In genomic region chr15:28886431-28887343, GRCh38 we compare ENCODE assay signal across 9 cellular contexts. TPM values are rescaled to one million over a fixed set of nuclear protein-coding genes. Genes with fewer than 3 reads are reported as not detected.
DNase-seq lines count a peak whose midpoint lies in the region; ATAC-seq, FAIRE-seq and TF ChIP-seq lines count a peak whose summit lies in the region.
"Had no signal": no experiment of that assay in that cellular context is flagged by ENCODE, and none has a peak within 500 bp of the region (broad histone marks: within the 10 kb centered on the region; RNA-seq: fewer than 3 reads in every experiment).

No MANE protein-coding gene starts in this region.

- H2AFZ ChIP-seq in endothelial cell of umbilical vein (ENCODE audit: low read depth, low read length) (peak overlapping the region; percentile 97), osteoblast (ENCODE audit: low read length) (peak overlapping the region; percentile 35)

- peaks cover 9% of the 10 kb centered on the region for H3K4me1 ChIP-seq in NT2/D1 (ENCODE audit: insufficient read depth, insufficient read length)
- H3K4me1 ChIP-seq in endothelial cell of umbilical vein (ENCODE audit: control insufficient read depth, extremely low read depth, insufficient read depth, low read length), result peaks cover 4% of the 10 kb centered on the region
- no peaks in the 10 kb centered on the region for H3K4me1 ChIP-seq in osteoblast (ENCODE audit: insufficient read depth, low read length)

- H3K4me2 ChIP-seq in endothelial cell of umbilical vein (ENCODE audit: insufficient read depth, low read length) (peak overlapping the region; percentile 30), osteoblast (ENCODE audit: insufficient read depth, low read length) (peak overlapping the region; percentile 63)

- H3K9me3 ChIP-seq in NT2/D1 (ENCODE audit: insufficient read depth, low read length) (no peaks in the 10 kb centered on the region), endothelial cell of umbilical vein (replicated peaks; ENCODE audit: control insufficient read depth, insufficient read depth, low read length) (no peaks in the 10 kb centered on the region), osteoblast (ENCODE audit: low read depth, low read length) (no peaks in the 10 kb centered on the region)

- H3K79me2 ChIP-seq in endothelial cell of umbilical vein (ENCODE audit: control insufficient read depth, insufficient read depth, low read length), result no peaks in the 10 kb centered on the region
- no peaks in the 10 kb centered on the region for H3K79me2 ChIP-seq in osteoblast (ENCODE audit: insufficient read depth, low read length)

- BruUV-seq in endothelial cell of umbilical vein (replicated peaks; lab: Mats Ljungman, UMichigan), result no TSS peak

- H4K20me1 ChIP-seq in endothelial cell of umbilical vein (replicated peaks; ENCODE audit: control insufficient read depth, extremely low read depth, insufficient read depth, low read length) (no peaks in the 10 kb centered on the region), osteoblast (ENCODE audit: insufficient read depth, low read length) (peaks cover 3% of the 10 kb centered on the region)

- POLR2A ChIA-PET in endothelial cell of umbilical vein (lab: Charles Lee), result no interaction called here

- dilution Hi-C loops in endothelial cell of umbilical vein (cut with MboI; ENCODE audit: extremely low pct_ligation_motif_present, low sequenced_read_pairs), result no loop called here

- DNase-seq in D341Med (ENCODE audit: low spot score), result peak; percentile 60
- DNase-seq in NT2/D1 (ENCODE audit: low read depth, low spot score), result no peak
- no peak for DNase-seq in endothelial cell of umbilical vein (ENCODE audit: low read depth, low spot score)
- no peak for DNase-seq in osteoblast (ENCODE audit: insufficient read length, low spot score, missing footprints)
- DNase-seq in SK-N-DZ (ENCODE audit: low spot score), result no peak
- no peak for DNase-seq in C1 segment of cervical spinal cord (lab: John Stamatoyannopoulos, UW)
- DNase-seq in SIG-M5 treated with dmso at 0.1 percent for 504 hours (lab: John Stamatoyannopoulos, UW; ENCODE audit: unreplicated experiment), result no peak

- H3K27ac ChIP-seq in endothelial cell of umbilical vein (ENCODE audit: insufficient read depth, low read depth, low read length) (no peak overlapping the region), osteoblast (ENCODE audit: low read depth, low read length) (no peak overlapping the region)

- no peaks in the 10 kb centered on the region for H3K36me3 ChIP-seq in NT2/D1 (ENCODE audit: insufficient read depth, insufficient read length, low read length)
- H3K36me3 ChIP-seq in endothelial cell of umbilical vein (ENCODE audit: control insufficient read depth in 2 of 2, extremely low read depth in 1 of 2, insufficient read depth in 2 of 2, low read length in 2 of 2), result no peaks in the 10 kb centered on the region
- no peaks in the 10 kb centered on the region for H3K36me3 ChIP-seq in osteoblast (ENCODE audit: insufficient read depth, low read length)

- intact Hi-C loops in endothelial cell of umbilical vein (cut with micrococcal nuclease), result no loop called here

- ATAC-seq in GM21723 (IDR thresholded peaks at IDR 0.05; ENCODE audit: unreplicated experiment), result no peak

- CTCF ChIA-PET in endothelial cell of umbilical vein (lab: Charles Lee), result interaction anchor here (1.0 kb wide), 1 partner anchor 217 kb away, joined by 3 read pairs; no protein-coding TSS in a partner anchor

- peaks cover 30% of the 10 kb centered on the region for H3K27me3 ChIP-seq in NT2/D1 (ENCODE audit: insufficient read depth, insufficient read length)
- H3K27me3 ChIP-seq in endothelial cell of umbilical vein (ENCODE audit: control insufficient read depth in 2 of 2, insufficient read depth in 2 of 2, low read length in 2 of 2), result peaks cover 0 to 2% of the 10 kb centered on the region in 2 experiments
- peaks cover 9% of the 10 kb centered on the region for H3K27me3 ChIP-seq in osteoblast (ENCODE audit: insufficient read depth, low read length)

- TF ChIP-seq POLR2A in endothelial cell of umbilical vein (IDR thresholded peaks at IDR 0.05; ENCODE audit: low read depth, low read length), result no peak

- FAIRE-seq in endothelial cell of umbilical vein (lab: Jason Lieb, UNC), result peak; percentile 18

- TF ChIP-seq CTCF in endothelial cell of umbilical vein (IDR thresholded peaks at IDR 0.05; ENCODE audit: extremely low read depth in 1 of 2, insufficient read depth in 1 of 2, low read depth in 1 of 2, low read length in 2 of 2) (no peak), osteoblast (IDR thresholded peaks at IDR 0.05; ENCODE audit: extremely low read depth, low read depth, low read length) (no peak)

- H3K9ac ChIP-seq in NT2/D1 (ENCODE audit: insufficient read length, low read depth), result peak overlapping the region; percentile 77
- H3K9ac ChIP-seq in endothelial cell of umbilical vein (replicated peaks; ENCODE audit: extremely low read depth, insufficient read depth, low read length), result peak overlapping the region; percentile 37

- peak overlapping the region; percentile 44 for H3K4me3 ChIP-seq in NT2/D1 (ENCODE audit: insufficient read length, low read depth)
- peak overlapping the region; percentile 34 to 52 (median 51) for H3K4me3 ChIP-seq in endothelial cell of umbilical vein (replicated peaks in 1 of 3; ENCODE audit: insufficient read depth in 1 of 3, low read depth in 1 of 3, low read length in 3 of 3)
- H3K4me3 ChIP-seq in osteoblast (ENCODE audit: insufficient read depth, low read length), result peak overlapping the region; percentile 65

- H3K9me1 ChIP-seq in endothelial cell of umbilical vein (replicated peaks; ENCODE audit: control insufficient read depth, extremely low read depth, insufficient read depth, low read length), result no peaks in the 10 kb centered on the region

TF ChIP-seq in endothelial cell of umbilical vein, 7 proteins besides CTCF, POLR2A, EP300 and RAD21:
- no peak for TF ChIP-seq JUN (IDR thresholded peaks at IDR 0.05; ENCODE audit: borderline replicate concordance, insufficient read depth, insufficient read length, low read depth)
- TF ChIP-seq, protein P1, sequence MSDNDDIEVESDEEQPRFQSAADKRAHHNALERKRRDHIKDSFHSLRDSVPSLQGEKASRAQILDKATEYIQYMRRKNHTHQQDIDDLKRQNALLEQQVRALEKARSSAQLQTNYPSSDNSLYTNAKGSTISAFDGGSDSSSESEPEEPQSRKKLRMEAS (IDR thresholded peaks at IDR 0.05; ENCODE audit: insufficient read depth, insufficient read length), result no peak
- TF ChIP-seq GATA2 (IDR thresholded peaks at IDR 0.05; ENCODE audit: insufficient read depth, insufficient read length, low read depth, low read length), result no peak
- no peak for TF ChIP-seq EZH2 (IDR thresholded peaks at IDR 0.05; ENCODE audit: borderline replicate concordance, low read depth, low read length, severe bottlenecking)
- no peak for TF ChIP-seq MYC (IDR thresholded peaks at IDR 0.05; ENCODE audit: low read depth, low read length)
- no peak for TF ChIP-seq FOS (IDR thresholded peaks at IDR 0.05; ENCODE audit: borderline replicate concordance, insufficient read depth, low read length)
- TF ChIP-seq POLR2AphosphoS5 (IDR thresholded peaks at IDR 0.05; ENCODE audit: insufficient read depth, low read depth, low read length), result no peak

RNA-seq across cellular contexts. Expression of gene APBA2, which starts 0.9 kb away (rescaled TPM):
- 11.1 and 12.7 TPM in 2 replicates for total RNA-seq in endothelial cell of umbilical vein
- polyA plus RNA-seq in endothelial cell of umbilical vein, result 5.7 and 6.7 TPM in 2 replicates
- polyA plus RNA-seq in endothelial cell of umbilical vein (2011; cell fraction: cytosol; rRNA removed), result 4.9 and 6.1 TPM in 2 replicates
- polyA plus RNA-seq in endothelial cell of umbilical vein (2011; cell fraction: nucleus; rRNA removed), result 9.6 and 9.7 TPM in 2 replicates
- 15.5 and 15.7 TPM in 2 replicates for polyA plus RNA-seq in endothelial cell of umbilical vein (2012)
- polyA minus RNA-seq in endothelial cell of umbilical vein, result 7.5 and 9.9 TPM in 2 replicates
- not detected for polyA minus RNA-seq in endothelial cell of umbilical vein (2011; cell fraction: cytosol; rRNA and poly(A)+ RNA removed)
- 7.8 and 8.8 TPM in 2 replicates for polyA minus RNA-seq in endothelial cell of umbilical vein (2011; cell fraction: nucleus; rRNA and poly(A)+ RNA removed)
- total RNA-seq in osteoblast, result 6.2 and 8.8 TPM in 2 replicates
- 108 and 110 TPM in 2 replicates for polyA plus RNA-seq in SK-N-DZ (2014; cell fraction: cytosol; rRNA removed)
- polyA plus RNA-seq in SK-N-DZ (2014; cell fraction: nucleus; rRNA removed), result 124 and 132 TPM in 2 replicates
- total RNA-seq: myocyte had no signal

RNA-seq across cellular contexts. Expression of gene GOLGA6L7, which starts 38.2 kb away (rescaled TPM):
- not detected in 2 replicates for total RNA-seq in endothelial cell of umbilical vein
- polyA plus RNA-seq in endothelial cell of umbilical vein, result not detected in 2 replicates
- not detected in 2 replicates for polyA plus RNA-seq in endothelial cell of umbilical vein (2011; cell fraction: cytosol; rRNA removed)
- polyA plus RNA-seq in endothelial cell of umbilical vein (2011; cell fraction: nucleus; rRNA removed), result not detected in 2 replicates
- not detected in 2 replicates for polyA plus RNA-seq in endothelial cell of umbilical vein (2012)
- polyA minus RNA-seq in endothelial cell of umbilical vein, result not detected in 2 replicates
- not detected for polyA minus RNA-seq in endothelial cell of umbilical vein (2011; cell fraction: cytosol; rRNA and poly(A)+ RNA removed)
- polyA minus RNA-seq in endothelial cell of umbilical vein (2011; cell fraction: nucleus; rRNA and poly(A)+ RNA removed), result not detected in 2 replicates
- not detected in 2 replicates for total RNA-seq in osteoblast
- polyA plus RNA-seq in SK-N-DZ (2014; cell fraction: cytosol; rRNA removed), result not detected in 2 replicates
- not detected in 2 replicates for polyA plus RNA-seq in SK-N-DZ (2014; cell fraction: nucleus; rRNA removed)
- total RNA-seq: myocyte had no signal
